Comparison of ENCODE assay signal across 18 cellular contexts in genomic region chr19:20558571-20558970, GRCh38.
"Had no signal": no experiment of that assay in that cellular context is flagged by ENCODE, and none has a peak within 500 bp of the region (broad histone marks: within the 10 kb centered on the region; RNA-seq: fewer than 3 reads in every experiment).

No MANE protein-coding gene starts in this region.

- H3K4me1 ChIP-seq: esophagus squamous epithelium, lower lobe of right lung, parathyroid adenoma had no signal

- H3K27me3 Mint-ChIP-seq: activated CD8-positive, alpha-beta memory T cell treated with anti-CD3 and anti-CD28 coated beads, Interleukin-2, amount 10 ng/mL, durations not matched to agents 7 days and 5 days; dendritic cell treated with granulocyte-macrophage colony-stimulating factor and Interleukin-4, amounts not matched to agents 40 ng/mL and 50 ng/mL, for 4 days; T-cell had no signal

- ATAC-seq: activated CD8-positive, alpha-beta memory T cell treated with anti-CD3 and anti-CD28 coated beads, Interleukin-2, amount 10 ng/mL, durations not matched to agents 7 days and 5 days; heart right ventricle; lower lobe of right lung; sciatic nerve; T-cell; upper lobe of right lung had no signal

- H3K9ac ChIP-seq: parathyroid adenoma had no signal

- DNase-seq: activated CD4-positive, CD25-positive, alpha-beta regulatory T cell; activated CD8-positive, alpha-beta memory T cell treated with anti-CD3 and anti-CD28 coated beads, Interleukin-2, amount 10 ng/mL, durations not matched to agents 7 days and 5 days; activated T-cell treated with anti-CD3 and anti-CD28 coated beads, Interleukin-2, amount 50 U/mL, for 1 hour; amniotic stem cell; effector CD8-positive, alpha-beta T cell; esophagus squamous epithelium; lower lobe of right lung; stimulated activated CD4-positive, alpha-beta T cell treated with anti-CD3 and anti-CD28 coated beads, Interleukin-4, amount 100 ng/mL, for 1 hour; T-cell; upper lobe of right lung had no signal

- H3K4me2 ChIP-seq: smooth muscle cell had no signal

- H3K27ac ChIP-seq: esophagus squamous epithelium, heart right ventricle, lower lobe of right lung, parathyroid adenoma, SK-N-MC, upper lobe of right lung had no signal

- H3K36me3 ChIP-seq: lower lobe of right lung had no signal

- H3K4me3 Mint-ChIP-seq: activated CD8-positive, alpha-beta memory T cell treated with anti-CD3 and anti-CD28 coated beads, Interleukin-2, amount 10 ng/mL, durations not matched to agents 7 days and 5 days; dendritic cell treated with granulocyte-macrophage colony-stimulating factor and Interleukin-4, amounts not matched to agents 40 ng/mL and 50 ng/mL, for 4 days; nephron; T-cell had no signal

- H3K27ac Mint-ChIP-seq: activated CD8-positive, alpha-beta memory T cell treated with anti-CD3 and anti-CD28 coated beads, Interleukin-2, amount 10 ng/mL, durations not matched to agents 7 days and 5 days; activated naive CD4-positive, alpha-beta T cell treated with anti-CD3 and anti-CD28 coated beads, Interleukin-2, amount 50 U/mL, for 72 hours; dendritic cell treated with granulocyte-macrophage colony-stimulating factor and Interleukin-4, amounts not matched to agents 40 ng/mL and 50 ng/mL, for 4 days; nephron; T-cell had no signal

- H3K4me3 ChIP-seq: esophagus squamous epithelium, heart right ventricle, lower lobe of right lung, SK-N-MC, smooth muscle cell, upper lobe of right lung had no signal

- H3K27me3 ChIP-seq: esophagus squamous epithelium, heart right ventricle, upper lobe of right lung had no signal
